Comparison of ENCODE assay signal across 26 cellular contexts in the genomic region with DNA sequence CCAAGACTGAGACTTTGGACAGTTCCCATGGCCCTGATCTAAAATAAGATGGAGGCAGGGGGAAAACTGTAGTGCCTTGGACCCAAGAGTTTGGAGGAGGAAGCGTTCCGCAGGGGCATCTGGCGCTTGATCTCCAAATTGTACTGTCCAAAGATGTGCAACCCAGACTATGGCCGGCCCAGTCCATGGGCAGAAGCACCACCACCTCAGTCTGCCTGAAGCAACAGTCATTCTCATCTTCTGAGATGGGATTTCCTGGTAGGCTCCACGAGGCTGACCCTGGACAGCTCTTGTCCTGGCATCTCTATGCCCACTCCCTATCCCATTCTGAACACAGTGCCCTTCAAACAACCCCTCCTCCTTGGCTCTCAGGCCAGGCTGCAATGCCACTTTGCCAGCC.
"Had no signal": no experiment of that assay in that cellular context is flagged by ENCODE, and none has a peak within 500 bp of the region (broad histone marks: within the 10 kb centered on the region; RNA-seq: fewer than 3 reads in every experiment).

No MANE protein-coding gene starts in this region.

- H3K36me3 Mint-ChIP-seq: memory B cell, mesothelial cell of epicardium had no signal

- H3K4me1 ChIP-seq: prostate gland had no signal

- H3K9me3 Mint-ChIP-seq: memory B cell; mesothelial cell of epicardium; nephron progenitor cell; stimulated activated naive CD8-positive, alpha-beta T cell treated with anti-CD3 and anti-CD28 coated beads, Interleukin-15, amount 100 ng/mL, for 72 hours had no signal

- H3K4me3 Mint-ChIP-seq: memory B cell; mesothelial cell of epicardium; stimulated activated naive CD8-positive, alpha-beta T cell treated with anti-CD3 and anti-CD28 coated beads, Interleukin-15, amount 100 ng/mL, for 72 hours had no signal

- H3K4me1 Mint-ChIP-seq: memory B cell; stimulated activated naive CD8-positive, alpha-beta T cell treated with anti-CD3 and anti-CD28 coated beads, Interleukin-15, amount 100 ng/mL, for 72 hours had no signal

- H3K4me3 ChIP-seq: lung, mucosa of descending colon, prostate gland, right atrium auricular region, smooth muscle cell, suprapubic skin, transverse colon, vagina had no signal

- H3K27me3 ChIP-seq: right atrium auricular region, vagina had no signal

- H3K27ac Mint-ChIP-seq: memory B cell; mesothelial cell of epicardium; naive B cell; nephron progenitor cell; stimulated activated naive CD8-positive, alpha-beta T cell treated with anti-CD3 and anti-CD28 coated beads, Interleukin-15, amount 100 ng/mL, for 72 hours had no signal

- FAIRE-seq: colon, frontal cortex, kidney had no signal

- ATAC-seq: left lobe of liver; mucosa of descending colon; sciatic nerve; stimulated activated naive CD8-positive, alpha-beta T cell treated with anti-CD3 and anti-CD28 coated beads, Interleukin-15, amount 100 ng/mL, for 72 hours had no signal

- H3K4me2 ChIP-seq: smooth muscle cell had no signal

- H3K9me3 ChIP-seq: mucosa of descending colon, prostate gland, right atrium auricular region, suprapubic skin, transverse colon, vagina had no signal

- DNase-seq: dorsolateral prefrontal cortex; effector CD4-positive, alpha-beta T cell; head of caudate nucleus; kidney; mucosa of descending colon; naive B cell; nephron progenitor cell; stimulated activated CD4-positive, alpha-beta T cell treated with anti-CD3 and anti-CD28 coated beads, Interleukin-12 subunit alpha, Interleukin-12 subunit beta, amount 100 ng/mL, for 4 hours; stimulated activated CD4-positive, alpha-beta T cell treated with anti-CD3 and anti-CD28 coated beads, Interleukin-1b, Interleukin-23, amount 100 ng/mL, for 48 hours; stimulated activated CD4-positive, alpha-beta T cell treated with anti-CD3 and anti-CD28 coated beads, Interleukin-4, amount 100 ng/mL, for 1 hour; stimulated activated CD8-positive, alpha-beta memory T cell treated with anti-CD3 and anti-CD28 coated beads, Interleukin-4, amount 100 ng/mL, for 48 hours; stimulated activated naive CD4-positive, alpha-beta T cell; stimulated activated naive CD8-positive, alpha-beta T cell treated with anti-CD3 and anti-CD28 coated beads, Interleukin-15, amount 100 ng/mL, for 72 hours; transverse colon had no signal

- H3K27ac ChIP-seq: prostate gland, right atrium auricular region, suprapubic skin, transverse colon, vagina had no signal

- H3K36me3 ChIP-seq: prostate gland, right atrium auricular region, suprapubic skin, transverse colon, vagina had no signal
